ENCODE assay signal across 8 cellular contexts in the genomic region with DNA sequence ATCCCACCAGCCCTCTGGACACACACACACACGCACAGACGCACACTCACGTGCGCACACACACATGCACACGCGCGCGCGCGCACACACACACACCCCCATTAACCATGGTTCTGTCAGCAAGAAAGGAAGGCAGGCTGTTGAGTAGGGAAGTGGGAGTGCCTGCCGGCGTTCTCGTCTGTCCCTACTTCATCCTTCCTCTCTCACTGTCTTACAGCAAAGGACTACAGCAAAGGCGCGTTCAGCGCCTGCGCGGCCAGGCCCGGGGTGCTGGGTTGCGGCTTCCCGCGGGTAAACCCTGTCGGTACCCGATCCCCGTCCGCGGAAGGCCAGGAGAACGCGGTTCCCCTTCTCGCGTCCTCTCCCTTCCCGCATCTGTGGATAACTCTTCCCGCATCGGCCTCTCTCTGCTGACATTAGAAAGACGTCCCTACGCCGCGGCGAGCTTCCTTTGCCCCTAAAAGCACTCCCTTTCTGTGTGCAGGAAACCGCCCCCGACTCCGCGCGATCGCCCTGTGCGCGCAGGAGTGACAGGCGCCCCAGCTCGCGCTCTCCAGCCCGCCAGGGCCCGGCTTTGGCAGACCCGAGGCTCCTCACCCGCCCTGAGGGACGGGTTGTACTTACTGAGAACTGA.
DNase-seq lines count a peak whose midpoint lies in the region; ATAC-seq and TF ChIP-seq lines count a peak whose summit lies in the region.

No MANE protein-coding gene starts in this region.

- no peak overlapping the region for H3K9ac ChIP-seq in SK-N-MC (ENCODE audit: insufficient read length)

- H3K4me3 ChIP-seq in ACC112 (ENCODE audit: low read depth, low read length), result peak overlapping the region; percentile 72
- peak overlapping the region; percentile 69 for H3K4me3 ChIP-seq in SK-N-MC
- peak overlapping the region; percentile 36 to 52 for H3K4me3 ChIP-seq in testis

- H3K4me1 ChIP-seq in ACC112 (ENCODE audit: control insufficient read depth, insufficient read depth, low read length, unreplicated experiment) (no peaks in the 10 kb centered on the region), testis (no peaks in the 10 kb centered on the region)

- no peak for DNase-seq in SK-N-MC (ENCODE audit: low read depth, low spot score)
- DNase-seq in endothelial cell (ENCODE audit: low spot score), result peak; percentile 58
- peak; percentile 33 for DNase-seq in middle frontal gyrus (ENCODE audit: extremely low spot score, low spot score)
- peak; percentile 66 for DNase-seq in testis
- no peak for DNase-seq in NCI-H2081 (lab: John Stamatoyannopoulos, UW)

- intact Hi-C loops in testis (cut with DNase I; ENCODE audit: low total_unique reads), result no loop called here

- WGBS in testis, 2 donors, result 1 to 2% methylated on average over 31 to 51 of the region's 55 CpGs

- H3K9me3 Mint-ChIP-seq in endothelial cell (ENCODE audit: unreplicated experiment), result no peaks in the 10 kb centered on the region

- H3K27me3 ChIP-seq in ACC112 (ENCODE audit: insufficient read depth, low read length) (peaks cover 63% of the 10 kb centered on the region), testis (no peaks in the 10 kb centered on the region)

- H3K4me1 Mint-ChIP-seq in endothelial cell (ENCODE audit: unreplicated experiment), result peaks cover 16% of the 10 kb centered on the region

- ATAC-seq in GM19395 (IDR thresholded peaks at IDR 0.05; ENCODE audit: unreplicated experiment) (peak; percentile 63), GM18502 (IDR thresholded peaks at IDR 0.05; ENCODE audit: poor library complexity, unreplicated experiment) (no peak)

- H3K27ac Mint-ChIP-seq in endothelial cell (ENCODE audit: unreplicated experiment), result no peak overlapping the region

- H3K79me2 ChIP-seq in ACC112 (ENCODE audit: control insufficient read depth, insufficient read depth, low read length, unreplicated experiment), result no peaks in the 10 kb centered on the region

- no peaks in the 10 kb centered on the region for H3K9me3 ChIP-seq in SK-N-MC (ENCODE audit: low read depth, low read length)
- H3K9me3 ChIP-seq in testis, result no peaks in the 10 kb centered on the region

- H3K27ac ChIP-seq in ACC112 (ENCODE audit: low read depth, low read length), result no peak overlapping the region
- H3K27ac ChIP-seq in SK-N-MC, result no peak overlapping the region
- H3K27ac ChIP-seq in testis, result peak overlapping the region; percentile 22 to 80

- TF ChIP-seq CTCF in endothelial cell (IDR thresholded peaks at IDR 0.05; ENCODE audit: unreplicated experiment) (no peak), testis (IDR thresholded peaks at IDR 0.05) (no peak)

- peak overlapping the region; percentile 79 for H3K4me3 Mint-ChIP-seq in endothelial cell (ENCODE audit: unreplicated experiment)

- H2AFZ ChIP-seq in ACC112 (ENCODE audit: low read length, unreplicated experiment), result peak overlapping the region; percentile 21

- H3K27me3 Mint-ChIP-seq in endothelial cell (ENCODE audit: unreplicated experiment), result peaks cover 18% of the 10 kb centered on the region

- H3K36me3 ChIP-seq in ACC112 (ENCODE audit: insufficient read depth, low read length) (no peaks in the 10 kb centered on the region), SK-N-MC (ENCODE audit: insufficient read depth, low read length) (no peaks in the 10 kb centered on the region), testis (ENCODE audit: low read depth, missing control alignments) (no peaks in the 10 kb centered on the region)

- no peak for TF ChIP-seq POLR2A in testis (IDR thresholded peaks at IDR 0.05)

- no peaks in the 10 kb centered on the region for H3K36me3 Mint-ChIP-seq in endothelial cell (ENCODE audit: low read depth, unreplicated experiment)

Comparison
In these comparisons a context has a peak if more than half of its experiments do, and no peak if none do; other contexts are left out.
1. H3K27ac ChIP-seq: peak in testis (2 of 2); none in ACC112 (single experiment) and SK-N-MC (single experiment).
2. DNase-seq: peak in endothelial cell (single experiment), middle frontal gyrus (single experiment) and testis (single experiment); none in SK-N-MC (single experiment) and NCI-H2081 (0 of 2).
3. Peak in every context shown above with its lines, with median percentiles within 50 percentile points of each other: H3K4me3 ChIP-seq.